Comparison of ENCODE assay signal across 2 cellular contexts in genomic region chr1:77972080-77972479, GRCh38.
TF ChIP-seq lines count a peak whose summit lies in the region.

No MANE protein-coding gene starts in this region.

TF ChIP-seq in WTC11, 78 proteins besides CTCF, POLR2A, EP300 and RAD21 (continued from another document):
- TF ChIP-seq AR (CRISPR knock-in tag; IDR thresholded peaks at IDR 0.05) (no peak), TEAD1 (CRISPR knock-in tag; IDR thresholded peaks at IDR 0.05) (no peak), ERG (CRISPR knock-in tag; IDR thresholded peaks at IDR 0.05) (no peak), ZNF281 (CRISPR knock-in tag; IDR thresholded peaks at IDR 0.05) (no peak), OVOL2 (CRISPR knock-in tag; IDR thresholded peaks at IDR 0.05; ENCODE audit: borderline replicate concordance) (no peak), USF2 (CRISPR knock-in tag; IDR thresholded peaks at IDR 0.05) (no peak)

TF ChIP-seq in endothelial cell of umbilical vein, 7 proteins besides CTCF, POLR2A, EP300 and RAD21 (continued from another document):
- no peak for TF ChIP-seq POLR2AphosphoS5 (IDR thresholded peaks at IDR 0.05; ENCODE audit: insufficient read depth, low read depth, low read length)
- TF ChIP-seq EZH2 (IDR thresholded peaks at IDR 0.05; ENCODE audit: borderline replicate concordance, low read depth, low read length, severe bottlenecking), result no peak
